In genomic region chrX:153794018-153794896, GRCh38 we compare ENCODE assay signal across 8 cellular contexts. TPM values are rescaled to one million over a fixed set of nuclear protein-coding genes. Genes with fewer than 3 reads are reported as not detected.
A peak's percentile ranks its signal among the peaks of the same experiment; 100 is the strongest.
DNase-seq lines count a peak whose midpoint lies in the region; ATAC-seq and TF ChIP-seq lines count a peak whose summit lies in the region.

TSS of gene IDH3G (minus strand) at chrX:153794375. CDS start at chrX:153794326, 49 bp downstream.
TSS of gene SSR4 (plus strand) at chrX:153794668. CDS start at chrX:153794688, 20 bp downstream.

- H3K4me3 ChIP-seq in DND-41 (ENCODE audit: low read depth in 1 of 2, low read length in 2 of 2) (peak within 1 kb of the TSS; percentile 94 to 97), GM23248 (peak within 1 kb of the TSS; percentile 94)

- DNase-seq in DND-41, result peak; percentile 94
- peak; percentile 95 for DNase-seq in GM23248
- DNase-seq in Kasumi-1 (lab: John Stamatoyannopoulos, UW), result peak; percentile 89 to 93
- peak; percentile 89 for DNase-seq in RPMI7951 (ENCODE audit: low read depth)
- peak; percentile 74 to 88 for DNase-seq in activated T-helper 1 cell treated with anti-CD3 and anti-CD28 coated beads, Interleukin-2, amount 50 U/mL, for 16 hours (ENCODE audit: low read depth in 1 of 2, low spot score in 1 of 2)
- peak; percentile 94 for DNase-seq in fibroblast of gingiva (ENCODE audit: low read depth)
- DNase-seq in naive B cell, result peak; percentile 94

- peaks cover 39% of the 10 kb centered on the region for H3K4me1 ChIP-seq in DND-41 (ENCODE audit: insufficient read depth, low read length)
- no peaks in the 10 kb centered on the region for H3K4me1 ChIP-seq in GM23248 (ENCODE audit: insufficient read depth)

- peaks cover 20 to 32% (median 21%) of the 10 kb centered on the region in 3 donors for H3K4me1 Mint-ChIP-seq in naive B cell
- peaks cover 17% of the 10 kb centered on the region for H3K4me1 Mint-ChIP-seq in stimulated activated memory B cell treated with anti-CD40 and anti-IgM and Interleukin-4, amounts not matched to agents 10 μg/mL and 1 μg/mL and 100 μg/mL, for 72 hours

- ATAC-seq in DND-41 (ENCODE audit: insufficient read depth, low read depth) (peak; percentile 87), naive B cell (ENCODE audit: low read depth in 2 of 2) (peak; percentile 90 to 91)
- peak; percentile 97 for ATAC-seq in stimulated activated memory B cell treated with anti-CD40 and anti-IgM and Interleukin-4, amounts not matched to agents 10 μg/mL and 1 μg/mL and 100 μg/mL, for 72 hours

- 1 to 2% methylated on average over 37 to 50 of the region's 92 CpGs for WGBS in GM23248 (ENCODE audit: low coverage in 1 of 2, low lambda C conversion rate in 2 of 2, missing lambda C conversion rate in 2 of 2), 2 experiments

- H3K4me3 Mint-ChIP-seq in naive B cell, result peak within 1 kb of the TSS; percentile 84 to 98 (median 92)
- H3K4me3 Mint-ChIP-seq in stimulated activated memory B cell treated with anti-CD40 and anti-IgM and Interleukin-4, amounts not matched to agents 10 μg/mL and 1 μg/mL and 100 μg/mL, for 72 hours, result peak within 1 kb of the TSS; percentile 99

- no peaks in the 10 kb centered on the region for H3K27me3 ChIP-seq in DND-41 (ENCODE audit: insufficient read depth, low read length, poor library complexity)
- H3K27me3 ChIP-seq in GM23248 (replicated peaks; ENCODE audit: insufficient read depth), result no peaks in the 10 kb centered on the region

- peaks cover 65% of the 10 kb centered on the region for H3K36me3 ChIP-seq in DND-41 (ENCODE audit: insufficient read depth, low read length)
- no peaks in the 10 kb centered on the region for H3K36me3 ChIP-seq in GM23248 (ENCODE audit: low read depth)

- H3K36me3 Mint-ChIP-seq in naive B cell, result peaks cover 0 to 7% of the 10 kb centered on the region in 2 donors
- H3K36me3 Mint-ChIP-seq in stimulated activated memory B cell treated with anti-CD40 and anti-IgM and Interleukin-4, amounts not matched to agents 10 μg/mL and 1 μg/mL and 100 μg/mL, for 72 hours, result peaks cover 13% of the 10 kb centered on the region

- H3F3A ChIP-seq in GM23248 (ENCODE audit: insufficient read depth), result no peaks in the 10 kb centered on the region

- TF ChIP-seq CTCF in DND-41 (IDR thresholded peaks at IDR 0.05; ENCODE audit: borderline replicate concordance, extremely low read depth, low read length, poor library complexity, severe bottlenecking), result no peak

- H3K27me3 Mint-ChIP-seq in naive B cell, result no peaks in the 10 kb centered on the region
- no peaks in the 10 kb centered on the region for H3K27me3 Mint-ChIP-seq in stimulated activated memory B cell treated with anti-CD40 and anti-IgM and Interleukin-4, amounts not matched to agents 10 μg/mL and 1 μg/mL and 100 μg/mL, for 72 hours

- H3K9me3 ChIP-seq in DND-41 (ENCODE audit: insufficient read depth, low read length, severe bottlenecking), result no peaks in the 10 kb centered on the region
- H3K9me3 ChIP-seq in GM23248 (ENCODE audit: low read depth), result no peaks in the 10 kb centered on the region

- peak within 1 kb of the TSS; percentile 94 for H3K27ac ChIP-seq in DND-41 (ENCODE audit: low read length)
- peak within 1 kb of the TSS; percentile 92 for H3K27ac ChIP-seq in GM23248

- peak within 1 kb of the TSS; percentile 93 for H3K4me2 ChIP-seq in DND-41 (ENCODE audit: insufficient read depth, low read length)
- peak within 1 kb of the TSS; percentile 95 for H3K4me2 ChIP-seq in GM23248 (ENCODE audit: unreplicated experiment)

- peak within 1 kb of the TSS; percentile 81 for H2AFZ ChIP-seq in DND-41 (ENCODE audit: low read depth, low read length)
- H2AFZ ChIP-seq in GM23248, result peak within 1 kb of the TSS; percentile 78

- no peaks in the 10 kb centered on the region for H3K9me2 ChIP-seq in GM23248 (ENCODE audit: insufficient read depth)

- in situ Hi-C loops in GM23248 (cut with MboI), result no loop called here

- H3K79me2 ChIP-seq in DND-41 (ENCODE audit: insufficient read depth, low read length), result peaks cover 64% of the 10 kb centered on the region
- H3K79me2 ChIP-seq in GM23248 (ENCODE audit: insufficient read depth), result peaks cover 63% of the 10 kb centered on the region

- peak within 1 kb of the TSS; percentile 79 for H3K9ac ChIP-seq in DND-41 (ENCODE audit: low read depth, low read length)
- peak within 1 kb of the TSS; percentile 95 for H3K9ac ChIP-seq in GM23248

- H3K27ac Mint-ChIP-seq in naive B cell, result peak within 1 kb of the TSS; percentile 89 to 96 (median 93)
- peak within 1 kb of the TSS; percentile 99 for H3K27ac Mint-ChIP-seq in stimulated activated memory B cell treated with anti-CD40 and anti-IgM and Interleukin-4, amounts not matched to agents 10 μg/mL and 1 μg/mL and 100 μg/mL, for 72 hours

- H4K20me1 ChIP-seq in DND-41 (ENCODE audit: insufficient read depth, low read length) (peaks cover 42% of the 10 kb centered on the region), GM23248 (ENCODE audit: insufficient read depth) (no peaks in the 10 kb centered on the region)

- H3K9me3 Mint-ChIP-seq in naive B cell, result peaks cover 0 to 5% (median 0%) of the 10 kb centered on the region in 7 donors
- no peaks in the 10 kb centered on the region for H3K9me3 Mint-ChIP-seq in stimulated activated memory B cell treated with anti-CD40 and anti-IgM and Interleukin-4, amounts not matched to agents 10 μg/mL and 1 μg/mL and 100 μg/mL, for 72 hours

RNA-seq across cellular contexts. Expression of gene IDH3G, which starts in this region (rescaled TPM):
- total RNA-seq in GM23248 (2014; rRNA removed; shearing (Covaris generic)), result 79.5 and 88.2 TPM in 2 replicates
- polyA plus RNA-seq in GM23248 (2016; fragmentation: Nextera tagmentation; extraction: Ambion mirVana), result 76.1 and 83.2 TPM in 2 replicates
- total RNA-seq in RPMI7951 (2014; rRNA removed; shearing (Covaris generic)), result 67.7 and 69.4 TPM in 2 replicates
- polyA plus RNA-seq in naive B cell (ENCODE audit: low read depth in 6 of 6), result 100 to 1,000 TPM in 1 of 6 donors, 10 to 100 TPM in 5; 78.9 to 112 (median 94.3) TPM

RNA-seq across cellular contexts. Expression of gene SSR4, which starts in this region (rescaled TPM):
- total RNA-seq in GM23248 (2014; rRNA removed; shearing (Covaris generic)), result 225 and 295 TPM in 2 replicates
- polyA plus RNA-seq in GM23248 (2016; fragmentation: Nextera tagmentation; extraction: Ambion mirVana) (568 TPM in 2 replicates), naive B cell (ENCODE audit: low read depth in 6 of 6) (100 to 1,000 TPM; 308 to 413 (median 364) TPM)
- total RNA-seq in RPMI7951 (2014; rRNA removed; shearing (Covaris generic)), result 203 and 247 TPM in 2 replicates

Comparison
In these comparisons a context has a peak if more than half of its experiments do, and no peak if none do; other contexts are left out.
1. Peak in every context shown above with its lines: DNase-seq, ATAC-seq, H3K4me3 ChIP-seq and H3K27ac ChIP-seq.